In genomic region chr9:9556865-9557803, GRCh38 we compare ENCODE assay signal across 18 cellular contexts.
DNase-seq lines count a peak whose midpoint lies in the region; ATAC-seq, FAIRE-seq and TF ChIP-seq lines count a peak whose summit lies in the region.
"Had no signal": no experiment of that assay in that cellular context is flagged by ENCODE, and none has a peak within 500 bp of the region (broad histone marks: within the 10 kb centered on the region; RNA-seq: fewer than 3 reads in every experiment).

No MANE protein-coding gene starts in this region.

- no peaks in the 10 kb centered on the region for H3K79me1 ChIP-seq in H1 (ENCODE audit: low read depth, low read length)

- TF ChIP-seq CTCF in H1 (IDR thresholded peaks at IDR 0.05; ENCODE audit: control extremely low read depth in 1 of 3, insufficient read depth in 1 of 3, low read depth in 1 of 3, low read length in 3 of 3), result no peak
- TF ChIP-seq CTCF in neural progenitor cell (IDR thresholded peaks at IDR 0.05), result no peak

- H3K4me2 ChIP-seq in H1 (ENCODE audit: insufficient read depth in 1 of 2, low read depth in 2 of 2, low read length in 2 of 2) (peak overlapping the region; percentile 57 to 62), neural progenitor cell (peak overlapping the region; percentile 16)
- H3K4me2 ChIP-seq: BLaER1 had no signal

- no peaks in the 10 kb centered on the region for H3K9me3 Mint-ChIP-seq in neural progenitor cell

- H3K4me3 ChIP-seq in HUES48 (ENCODE audit: low read depth, low read length), result peak overlapping the region; percentile 47
- peak overlapping the region in 1 of 4 experiments; percentile 48; a peak in 2 of 8 replicates for H3K4me3 ChIP-seq in H1 (ENCODE audit: extremely low read depth in 1 of 4, insufficient read depth in 2 of 4, low read depth in 3 of 4, low read length in 4 of 4)
- H3K4me3 ChIP-seq in iPS-18c (ENCODE audit: insufficient read depth, low read depth, low read length), result peak overlapping the region; percentile 29
- no peak overlapping the region for H3K4me3 ChIP-seq in neural progenitor cell
- H3K4me3 ChIP-seq: BLaER1, SJCRH30 had no signal

- H2AK5ac ChIP-seq in H1 (ENCODE audit: low read depth, low read length), result peak overlapping the region; percentile 99; the same call in 1 of the 2 replicates

- H2BK5ac ChIP-seq in H1 (ENCODE audit: low read depth, low read length), result peak overlapping the region; percentile 100

- H3K9ac ChIP-seq in HUES48 (ENCODE audit: low read depth, low read length) (peak overlapping the region; percentile 56), H1 (replicated peaks in 1 of 4; ENCODE audit: extremely low read depth in 1 of 4, low read depth in 3 of 4, low read length in 3 of 4) (peak overlapping the region in 1 of 4 experiments; percentile 35; a peak in 2 of 7 replicates), neural progenitor cell (no peak overlapping the region)
- H3K9ac ChIP-seq: BLaER1 had no signal

- peak overlapping the region; percentile 100 for H4K91ac ChIP-seq in H1 (replicated peaks; ENCODE audit: insufficient read length, low read length)

- no peak; a peak in 1 of 3 replicates for TF ChIP-seq POLR2A in H1 (IDR thresholded peaks at IDR 0.05; ENCODE audit: control extremely low read depth in 1 of 2, low read depth in 2 of 2, low read length in 2 of 2)

- H3K36me3 ChIP-seq in HUES48 (ENCODE audit: control insufficient read depth, insufficient read depth, low read length), result no peaks in the 10 kb centered on the region
- H3K36me3 ChIP-seq in H1 (ENCODE audit: control insufficient read depth in 2 of 4, insufficient read depth in 4 of 4, low read length in 3 of 4), result no peaks in the 10 kb centered on the region
- H3K36me3 ChIP-seq in neural progenitor cell, result no peaks in the 10 kb centered on the region
- H3K36me3 ChIP-seq: BLaER1, SJCRH30 had no signal

- peak in 1 of 2 experiments; percentile 95; a peak in 2 of 3 replicates for TF ChIP-seq EP300 in H1 (IDR thresholded peaks at IDR 0.05; ENCODE audit: borderline replicate concordance in 1 of 2, low read depth in 2 of 2, low read length in 2 of 2)

- H3K18ac ChIP-seq in H1 (ENCODE audit: extremely low read depth, low read length), result peak overlapping the region; percentile 100

- H3K27me3 Mint-ChIP-seq in neural progenitor cell (ENCODE audit: insufficient read depth, low read depth), result no peaks in the 10 kb centered on the region
- H3K27me3 Mint-ChIP-seq: CD4-positive, alpha-beta memory T cell had no signal

- 0 out of 4 replicates have a peak, but pooled peaks of 1 of the 2 experiments have one; percentile 12 for TF ChIP-seq RAD21 in H1 (IDR thresholded peaks at IDR 0.05 in 1 of 2, conservative IDR thresholded peaks at IDR 0.05 in 1 of 2; ENCODE audit: low read depth in 2 of 2, low read length in 2 of 2)

- H3K14ac ChIP-seq in H1 (ENCODE audit: insufficient read length), result no peak overlapping the region

- H3K9me3 ChIP-seq in HUES48 (ENCODE audit: control insufficient read depth, insufficient read depth, low read length), result no peaks in the 10 kb centered on the region
- no peaks in the 10 kb centered on the region for H3K9me3 ChIP-seq in H1 (ENCODE audit: insufficient read depth in 2 of 2, low read depth in 1 of 2, low read length in 1 of 2)
- no peaks in the 10 kb centered on the region for H3K9me3 ChIP-seq in iPS-18c (ENCODE audit: control insufficient read depth, insufficient read depth, low read length)
- H3K9me3 ChIP-seq in neural progenitor cell (ENCODE audit: low read depth), result no peaks in the 10 kb centered on the region
- H3K9me3 ChIP-seq: BLaER1, SJCRH30 had no signal

- peaks cover 3% of the 10 kb centered on the region for H3K4me1 Mint-ChIP-seq in neural progenitor cell
- H3K4me1 Mint-ChIP-seq: CD4-positive, alpha-beta memory T cell had no signal

- FAIRE-seq in H1 (lab: Jason Lieb, UNC), result peak; percentile 95
- FAIRE-seq: GM12891, HTR-8/SVneo had no signal

- H3K23ac ChIP-seq in H1 (ENCODE audit: insufficient read length), result no peak overlapping the region

- H4K8ac ChIP-seq in H1 (ENCODE audit: extremely low read depth, insufficient read depth, low read length), result no peak overlapping the region

- H3K79me2 ChIP-seq in H1 (ENCODE audit: control insufficient read depth in 1 of 2, insufficient read depth in 2 of 2, low read length in 2 of 2) (no peaks in the 10 kb centered on the region), neural progenitor cell (ENCODE audit: low read depth) (no peaks in the 10 kb centered on the region)

- DNase-seq in H1 (ENCODE audit: low read depth in 1 of 2, low spot score in 2 of 2) (peak in 1 of 2 experiments; percentile 88), neural progenitor cell (ENCODE audit: low spot score) (no peak), EL (no peak), NCI-H1930 (lab: John Stamatoyannopoulos, UW) (no peak), SK-N-DZ (ENCODE audit: low spot score) (no peak)
- DNase-seq: HCEC 1CT, NCI-H1105, NCI-H2107, NCI-H510A had no signal

- H3K23me2 ChIP-seq in H1 (ENCODE audit: low read depth, low read length), result no peaks in the 10 kb centered on the region

- H2BK12ac ChIP-seq in H1 (ENCODE audit: low read depth, low read length), result peak overlapping the region; percentile 99

- H2BK20ac ChIP-seq in H1 (ENCODE audit: low read length), result peak overlapping the region; percentile 100

- H3K27me3 ChIP-seq in HUES48 (ENCODE audit: control insufficient read depth, insufficient read depth, low read length) (no peaks in the 10 kb centered on the region), H1 (replicated peaks in 1 of 4; ENCODE audit: control insufficient read depth in 3 of 4, extremely low read depth in 1 of 4, insufficient read depth in 3 of 4, low read length in 3 of 4) (no peaks in the 10 kb centered on the region; a peak in 1 of 7 replicates), neural progenitor cell (no peaks in the 10 kb centered on the region)
- H3K27me3 ChIP-seq: BLaER1, SJCRH30 had no signal

- peak overlapping the region; percentile 99 for H4K5ac ChIP-seq in H1 (ENCODE audit: insufficient read length, low read depth, low read length)

- peak overlapping the region; percentile 78 for H3K56ac ChIP-seq in H1 (replicated peaks; ENCODE audit: insufficient read length, low read depth, low read length)

- no peak for ATAC-seq in GM18909 (IDR thresholded peaks at IDR 0.05; ENCODE audit: poor library complexity, unreplicated experiment)
- ATAC-seq: Panc1 had no signal

- H3K36me3 Mint-ChIP-seq in neural progenitor cell, result no peaks in the 10 kb centered on the region
- H3K36me3 Mint-ChIP-seq: CD4-positive, alpha-beta memory T cell had no signal

- POLR2A ChIA-PET in H1 (lab: Charles Lee; ENCODE audit: partially characterized antibody), result interaction anchor here (0.8 to 1.8 kb wide), 5 partner anchors 10 to 37 kb away, joined by 3 to 4 read pairs (median 4); no protein-coding TSS in a partner anchor

- no peaks in the 10 kb centered on the region for H3F3A ChIP-seq in neural progenitor cell (ENCODE audit: low read depth)

- H4K20me1 ChIP-seq in H1 (replicated peaks in 1 of 2; ENCODE audit: control insufficient read depth in 1 of 2, insufficient read depth in 2 of 2, low read length in 2 of 2) (no peaks in the 10 kb centered on the region), neural progenitor cell (ENCODE audit: low read depth) (no peaks in the 10 kb centered on the region)
- H4K20me1 ChIP-seq: BLaER1 had no signal

- no peak overlapping the region for H3K27ac Mint-ChIP-seq in neural progenitor cell
- H3K27ac Mint-ChIP-seq: CD4-positive, alpha-beta memory T cell had no signal

- no peak overlapping the region for H2BK15ac ChIP-seq in H1 (ENCODE audit: low read length)

- H2AFZ ChIP-seq in H1 (ENCODE audit: low read length) (no peak overlapping the region), neural progenitor cell (replicated peaks) (peak overlapping the region; percentile 86)

- H3K27ac ChIP-seq in HUES48 (ENCODE audit: low read depth, low read length), result peak overlapping the region; percentile 98
- peak overlapping the region; percentile 95 for H3K27ac ChIP-seq in H1 (ENCODE audit: low read depth, low read length)
- no peak overlapping the region for H3K27ac ChIP-seq in neural progenitor cell
- H3K27ac ChIP-seq: BLaER1, SJCRH30 had no signal

- no peak overlapping the region for H3K4ac ChIP-seq in H1 (replicated peaks; ENCODE audit: insufficient read length, low read depth, low read length)

- CTCF ChIA-PET in H1 (lab: Charles Lee; ENCODE audit: partially characterized antibody), result interaction anchor here (0.8 to 1.1 kb wide), 3 partner anchors 10 to 386 kb away, joined by 3 read pairs; no protein-coding TSS in a partner anchor

- no peak overlapping the region for H3K4me3 Mint-ChIP-seq in neural progenitor cell
- H3K4me3 Mint-ChIP-seq: CD4-positive, alpha-beta memory T cell had no signal

- peak overlapping the region; percentile 100 for H2BK120ac ChIP-seq in H1 (replicated peaks; ENCODE audit: low read depth, low read length)

- peaks cover 26% of the 10 kb centered on the region for H3K4me1 ChIP-seq in HUES48 (ENCODE audit: control insufficient read depth, insufficient read depth, low read length)
- peaks cover 4 to 13% (median 11%) of the 10 kb centered on the region in 4 experiments for H3K4me1 ChIP-seq in H1 (replicated peaks in 1 of 4; ENCODE audit: control insufficient read depth in 3 of 4, insufficient read depth in 4 of 4, low read length in 3 of 4)
- H3K4me1 ChIP-seq in neural progenitor cell, result peaks cover 15% of the 10 kb centered on the region
- H3K4me1 ChIP-seq: BLaER1, SJCRH30 had no signal

- 7% methylated on average over 4 of the region's 4 CpGs; no CpG with 5 or more reads in 1 of the 2 experiments for WGBS in H1 (ENCODE audit: extremely low coverage in 1 of 2, insufficient coverage in 1 of 2, insufficient read length in 1 of 2, insufficient replicate concordance in 2 of 2, low coverage in 1 of 2, low lambda C conversion rate in 2 of 2, missing lambda C conversion rate in 1 of 2), 2 experiments

TF ChIP-seq in H1, 55 proteins besides CTCF, POLR2A, EP300 and RAD21 (continues in another document):
- TF ChIP-seq ATF3 (IDR thresholded peaks at IDR 0.05; ENCODE audit: insufficient read depth, low read depth, low read length) (no peak), CREB1 (IDR thresholded peaks at IDR 0.05) (no peak), POLR2AphosphoS5 (IDR thresholded peaks at IDR 0.05; ENCODE audit: low read depth, low read length) (no peak), MAX (IDR thresholded peaks at IDR 0.05) (0 out of 2 replicates have a peak, but pooled peaks have one; percentile 9), NANOG (IDR thresholded peaks at IDR 0.05; ENCODE audit: insufficient read depth, low read depth, low read length, poor library complexity, severe bottlenecking) (peak; percentile 80), KDM5A (IDR thresholded peaks at IDR 0.05; ENCODE audit: low read length) (no peak), CHD2 (IDR thresholded peaks at IDR 0.05; ENCODE audit: low read length) (peak; percentile 71), RBBP5 (IDR thresholded peaks at IDR 0.05; ENCODE audit: borderline replicate concordance, low read depth, low read length) (peak; percentile 99)
